ENCODE assay signal across 8 cellular contexts in the genomic region with DNA sequence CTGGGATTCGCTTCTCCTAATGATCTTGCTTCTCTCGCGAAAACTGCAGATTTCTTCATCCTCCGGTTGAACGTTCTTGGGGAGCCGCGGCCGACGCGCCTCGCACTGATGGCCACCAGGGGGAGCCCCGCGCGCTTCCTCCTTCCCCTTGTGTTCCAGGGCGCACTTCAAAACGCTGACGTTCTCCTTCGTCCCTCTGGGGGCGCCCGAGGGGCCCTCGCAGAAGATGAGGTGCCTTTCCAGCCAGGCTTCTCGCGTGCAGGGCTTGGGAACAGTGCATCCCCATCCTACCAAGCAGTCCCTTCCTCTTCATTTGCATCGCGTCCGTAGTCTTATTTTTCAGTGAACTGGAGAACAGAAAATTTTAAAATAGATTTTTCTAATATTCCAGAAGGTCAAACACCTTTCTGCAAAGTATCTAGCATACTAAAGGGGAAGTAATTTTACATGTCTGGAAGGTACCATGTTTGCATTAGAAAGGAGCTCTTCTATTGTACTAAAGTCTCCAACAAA. TPM values are rescaled to one million over a fixed set of nuclear protein-coding genes. Genes with fewer than 3 reads are reported as not detected.
DNase-seq lines count a peak whose midpoint lies in the region; ATAC-seq and TF ChIP-seq lines count a peak whose summit lies in the region.

No MANE protein-coding gene starts in this region.

- no TSS peak for BruUV-seq in HCT116 (replicated peaks; lab: Mats Ljungman, UMichigan)

- H4K20me1 ChIP-seq in HCT116 (ENCODE audit: insufficient read depth) (peaks cover 15% of the 10 kb centered on the region; the same call in 1 of the 2 replicates), SK-N-SH (ENCODE audit: insufficient read depth) (no peaks in the 10 kb centered on the region)

- CTCF ChIA-PET in GM10248 (lab: Yijun Ruan, JAX) (interaction anchor here (0.7 to 9.8 kb wide), 30 partner anchors 8 to 187 kb away, joined by 3 to 240 read pairs (median 6); a partner anchor contains a TSS), HCT116 (lab: Charles Lee) (interaction anchor here (0.7 to 9.9 kb wide), 10 partner anchors 8 to 331 kb away, joined by 3 to 96 read pairs (median 4); a partner anchor contains a TSS), SK-N-SH (lab: Yijun Ruan, JAX) (interaction anchor here (0.6 to 8.1 kb wide), 59 partner anchors 8 to 405 kb away, joined by 3 to 229 read pairs (median 4); a partner anchor contains a TSS)

- ATAC-seq in HCT116 (peak; percentile 97), Right ventricle myocardium inferior (peak; percentile 96)

- H2AFZ ChIP-seq in HCT116 (ENCODE audit: low read depth, low read length, poor library complexity, severe bottlenecking) (no peak overlapping the region), SK-N-SH (ENCODE audit: low read depth) (peak overlapping the region; percentile 10; the same call in 1 of the 2 replicates)

- no peak; a peak in 1 of 4 replicates for TF ChIP-seq EP300 in SK-N-SH (IDR thresholded peaks at IDR 0.05; ENCODE audit: borderline replicate concordance in 1 of 2, low read depth in 1 of 2, low read length in 1 of 2)

- peak overlapping the region; percentile 29; the same call in 1 of the 2 replicates for H3K4me2 ChIP-seq in HCT116 (ENCODE audit: low read length)
- H3K4me2 ChIP-seq in SK-N-SH, result 0 out of 2 replicates have a peak overlapping the region, but pooled peaks have one; percentile 48

- H3K79me2 ChIP-seq in HCT116 (ENCODE audit: insufficient read depth, low read length) (peaks cover 53% of the 10 kb centered on the region), SK-N-SH (ENCODE audit: insufficient read depth) (no peaks in the 10 kb centered on the region)

- TF ChIP-seq RAD21 in HCT116 (IDR thresholded peaks at IDR 0.05; ENCODE audit: low read depth) (peak; percentile 94), SK-N-SH (IDR thresholded peaks at IDR 0.05; ENCODE audit: low read length) (peak; percentile 84)

- H3K27ac ChIP-seq in HCT116 (ENCODE audit: low read depth, low read length), result no peak overlapping the region
- peak overlapping the region in 1 of 2 experiments; percentile 19; a peak in 1 of 4 replicates for H3K27ac ChIP-seq in SK-N-SH (ENCODE audit: low read depth in 2 of 2, low read length in 1 of 2)
- H3K27ac ChIP-seq in uterus, result peak overlapping the region in 1 of 2 donors; percentile 22

- H3K36me3 ChIP-seq in HCT116 (ENCODE audit: control insufficient read depth in 1 of 2, insufficient read depth in 2 of 2, low read length in 2 of 2) (peaks cover 14 to 18% of the 10 kb centered on the region in 2 experiments; a peak in 3 of 4 replicates), MG63 (no peaks in the 10 kb centered on the region), SK-N-SH (replicated peaks in 1 of 2; ENCODE audit: control insufficient read depth in 1 of 2, insufficient read depth in 2 of 2, low read length in 1 of 2) (no peaks in the 10 kb centered on the region), uterus (no peaks in the 10 kb centered on the region)

- intact Hi-C loops in HCT116 (cut with micrococcal nuclease), result loop anchor here (1.0 to 5.0 kb wide), 2 partner anchors 59 to 331 kb away; no protein-coding TSS in a partner anchor
- intact Hi-C loops in Right ventricle myocardium inferior (cut with DNase I), result loop anchor here (1.0 kb wide), 1 partner anchor 59 kb away; no protein-coding TSS in a partner anchor
- intact Hi-C loops in posterior vena cava (cut with DNase I), result loop anchor here in 1 of 2 donors (5.0 kb wide), 1 partner anchor 61 kb away; a partner anchor contains a TSS
- intact Hi-C loops in uterus (cut with DNase I; ENCODE audit: low total_unique reads), result loop anchor here (2.0 kb wide), 1 partner anchor 61 kb away; a partner anchor contains a TSS

- 2% methylated on average over 25 of the region's 26 CpGs for WGBS in SK-N-SH (ENCODE audit: low lambda C conversion rate)

- TF ChIP-seq POLR2A in HCT116 (IDR thresholded peaks at IDR 0.05; ENCODE audit: borderline replicate concordance, extremely low read depth, insufficient read depth, insufficient read length) (no peak), uterus (IDR thresholded peaks at IDR 0.05) (peak in 1 of 2 donors; percentile 35)

- H3K27me3 ChIP-seq in HCT116 (ENCODE audit: insufficient read depth, low read length) (no peaks in the 10 kb centered on the region), MG63 (no peaks in the 10 kb centered on the region; the same call in 1 of the 2 replicates), SK-N-SH (ENCODE audit: insufficient read depth) (no peaks in the 10 kb centered on the region), uterus (no peaks in the 10 kb centered on the region)

- H3K9me2 ChIP-seq in HCT116 (ENCODE audit: insufficient read depth), result no peaks in the 10 kb centered on the region
- H3K9me2 ChIP-seq in SK-N-SH, result no peaks in the 10 kb centered on the region

- peak; percentile 99 for TF ChIP-seq CTCF in GM10248 (IDR thresholded peaks at IDR 0.05; ENCODE audit: control extremely low read depth, extremely low read depth, low read depth, missing control alignments)
- peak; percentile 100 for TF ChIP-seq CTCF in HCT116 (IDR thresholded peaks at IDR 0.05 in 2 of 3, conservative IDR thresholded peaks at IDR 0.05 in 1 of 3; ENCODE audit: borderline replicate concordance in 1 of 3, insufficient read depth in 1 of 3, low read depth in 2 of 3, low read length in 2 of 3)
- TF ChIP-seq CTCF in SK-N-SH (IDR thresholded peaks at IDR 0.05), result peak; percentile 99
- peak; percentile 100 for TF ChIP-seq CTCF in uterus (IDR thresholded peaks at IDR 0.05)

- RAD21 ChIA-PET in HCT116 (lab: Charles Lee; ENCODE audit: low non-redundant PET in 1 of 2, low total read pairs in 2 of 2, uncharacterized antibody in 2 of 2, unreplicated experiment in 2 of 2), result interaction anchor here in 1 of 2 experiments (0.9 kb wide), 1 partner anchor 59 kb away, joined by 3 read pairs; no protein-coding TSS in a partner anchor

- H3K4me3 ChIP-seq in HCT116 (replicated peaks in 1 of 2; ENCODE audit: low read depth in 1 of 2, low read length in 2 of 2), result no peak overlapping the region
- H3K4me3 ChIP-seq in MG63, result no peak overlapping the region
- peak overlapping the region; percentile 7 to 46; a peak in 2 of 4 replicates for H3K4me3 ChIP-seq in SK-N-SH (ENCODE audit: low read depth in 2 of 2, low read length in 1 of 2)
- no peak overlapping the region for H3K4me3 ChIP-seq in uterus

- H3K9me3 ChIP-seq in HCT116 (ENCODE audit: control insufficient read depth in 1 of 2, insufficient read depth in 1 of 2, low read depth in 1 of 2, low read length in 2 of 2) (no peaks in the 10 kb centered on the region), MG63 (no peaks in the 10 kb centered on the region), SK-N-SH (no peaks in the 10 kb centered on the region), uterus (no peaks in the 10 kb centered on the region)

- POLR2A ChIA-PET in GM10248 (lab: Yijun Ruan, JAX), result no interaction called here
- POLR2A ChIA-PET in HCT116 (lab: Charles Lee), result no interaction called here
- POLR2A ChIA-PET in SK-N-SH (lab: Yijun Ruan, JAX), result no interaction called here

- H3K9ac ChIP-seq in HCT116 (ENCODE audit: low read length) (no peak overlapping the region), SK-N-SH (no peak overlapping the region)

- H3K4me1 ChIP-seq in HCT116 (ENCODE audit: control insufficient read depth in 1 of 2, insufficient read depth in 2 of 2, low read length in 2 of 2) (peaks cover 3 to 5% of the 10 kb centered on the region in 2 experiments; a peak in 3 of 4 replicates), SK-N-SH (ENCODE audit: control insufficient read depth in 1 of 2, insufficient read depth in 2 of 2, low read depth in 1 of 2, low read length in 1 of 2) (peaks cover 0 to 2% of the 10 kb centered on the region in 2 experiments; a peak in 1 of 4 replicates), uterus (no peaks in the 10 kb centered on the region)

- peaks cover 18% of the 10 kb centered on the region for H3F3A ChIP-seq in SK-N-SH (replicated peaks; ENCODE audit: insufficient read depth)

- DNase-seq in GM10248 (ENCODE audit: extremely low spot score), result peak; percentile 92
- peak; percentile 73 for DNase-seq in HCT116 (ENCODE audit: low read depth, low spot score)
- DNase-seq in MG63, result peak; percentile 77
- peak; percentile 91 for DNase-seq in SK-N-SH
- DNase-seq in activated naive CD4-positive, alpha-beta T cell treated with Interleukin-2 at 50 U/mL for 16 hours, result peak; percentile 88
- DNase-seq in Right ventricle myocardium inferior (ENCODE audit: missing footprints), result peak; percentile 96
- DNase-seq in posterior vena cava (ENCODE audit: low spot score), result peak; percentile 98
- DNase-seq in uterus, result peak; percentile 91 to 92

RNA-seq across cellular contexts. Expression of a gene that starts 22.5 kb away (rescaled TPM):
- 115 TPM for total RNA-seq in HCT116 (2021; ENCODE audit: unreplicated experiment)
- 104 and 131 TPM in 2 replicates for polyA plus RNA-seq in HCT116 (2012)
- total RNA-seq in MG63 (2014; rRNA removed; shearing (Covaris generic); ENCODE audit: low replicate concordance), result 0.62 and 1.8 TPM in 2 replicates
- 0.47 and 0.49 TPM in 2 replicates for polyA plus RNA-seq in SK-N-SH (2012; rRNA removed)
- polyA plus RNA-seq in SK-N-SH (2012; cell fraction: cytosol; rRNA removed), result 0.33 and 0.46 TPM in 2 replicates
- 0.58 and 0.73 TPM in 2 replicates for polyA plus RNA-seq in SK-N-SH (2012; cell fraction: nucleus; rRNA removed)
- total RNA-seq in Right ventricle myocardium inferior, result 0.70 TPM
- 1 to 10 TPM in 1 of 2 donors, under 1 TPM in 1; 0.48 to 1.9 TPM for total RNA-seq in posterior vena cava
- 10 to 100 TPM in 1 of 4 donors, 1 to 10 TPM in 1, under 1 TPM in 1, not detected in 1; under 0.01 to 10.6 (median 5.6) TPM for total RNA-seq in uterus

RNA-seq across cellular contexts. Expression of a gene that starts 36.8 kb away (rescaled TPM):
- total RNA-seq in HCT116 (2021; ENCODE audit: unreplicated experiment) (179 TPM), Right ventricle myocardium inferior (174 TPM), posterior vena cava (100 to 1,000 TPM in 1 of 2 donors, 10 to 100 TPM in 1; 81.8 to 117 TPM), uterus (100 to 1,000 TPM in 2 of 4 donors, 10 to 100 TPM in 2; 54.7 to 131 (median 102) TPM)
- polyA plus RNA-seq in HCT116 (2012), result 130 and 156 TPM in 2 replicates
- 191 and 245 TPM in 2 replicates for total RNA-seq in MG63 (2014; rRNA removed; shearing (Covaris generic); ENCODE audit: low replicate concordance)
- polyA plus RNA-seq in SK-N-SH (2012; rRNA removed), result 114 and 126 TPM in 2 replicates
- 145 and 188 TPM in 2 replicates for polyA plus RNA-seq in SK-N-SH (2012; cell fraction: cytosol; rRNA removed)
- polyA plus RNA-seq in SK-N-SH (2012; cell fraction: nucleus; rRNA removed), result 58.2 and 67.8 TPM in 2 replicates

RNA-seq across cellular contexts. Expression of a gene that starts 46.8 kb away (rescaled TPM):
- total RNA-seq in HCT116 (2021; ENCODE audit: unreplicated experiment) (12.0 TPM), Right ventricle myocardium inferior (28.2 TPM), posterior vena cava (10 to 100 TPM; 22.4 to 36.8 TPM), uterus (10 to 100 TPM in 3 of 4 donors, 1 to 10 TPM in 1; 10.0 to 32.6 (median 22.4) TPM)
- polyA plus RNA-seq in HCT116 (2012), result 12.5 and 13.1 TPM in 2 replicates
- total RNA-seq in MG63 (2014; rRNA removed; shearing (Covaris generic); ENCODE audit: low replicate concordance), result 5.6 and 15.5 TPM in 2 replicates
- polyA plus RNA-seq in SK-N-SH (2012; rRNA removed), result 20.2 and 22.1 TPM in 2 replicates
- polyA plus RNA-seq in SK-N-SH (2012; cell fraction: cytosol; rRNA removed), result 10.5 and 13.0 TPM in 2 replicates
- polyA plus RNA-seq in SK-N-SH (2012; cell fraction: nucleus; rRNA removed), result 23.3 and 31.4 TPM in 2 replicates

RNA-seq across cellular contexts. Expression of a gene that starts 59.3 kb away (rescaled TPM):
- total RNA-seq in HCT116 (2021; ENCODE audit: unreplicated experiment), result 4.0 TPM
- 0.65 and 1.5 TPM in 2 replicates for polyA plus RNA-seq in HCT116 (2012)
- total RNA-seq in MG63 (2014; rRNA removed; shearing (Covaris generic); ENCODE audit: low replicate concordance), result 0.89 TPM in 1 of 2 replicates, not detected in the other
- 0.23 and 0.35 TPM in 2 replicates for polyA plus RNA-seq in SK-N-SH (2012; rRNA removed)
- 0.28 and 0.37 TPM in 2 replicates for polyA plus RNA-seq in SK-N-SH (2012; cell fraction: cytosol; rRNA removed)
- polyA plus RNA-seq in SK-N-SH (2012; cell fraction: nucleus; rRNA removed), result 0.66 and 0.85 TPM in 2 replicates
- total RNA-seq in Right ventricle myocardium inferior, result 0.19 TPM
- under 1 TPM; 0.24 to 0.28 TPM for total RNA-seq in posterior vena cava
- 10 to 100 TPM in 1 of 4 donors, 1 to 10 TPM in 3; 3.1 to 23.8 (median 3.8) TPM for total RNA-seq in uterus

Comparison
In these comparisons a context has a peak if more than half of its experiments do, and no peak if none do; other contexts are left out.
1. H3K4me3 ChIP-seq: peak in SK-N-SH (2 of 2); none in HCT116 (0 of 2), MG63 (single experiment) and uterus (0 of 2).
2. Peak in every context shown above with its lines, with median percentiles within 50 percentile points of each other: DNase-seq and CTCF ChIP-seq.